ENCODE assay signal across 18 cellular contexts in the genomic region with DNA sequence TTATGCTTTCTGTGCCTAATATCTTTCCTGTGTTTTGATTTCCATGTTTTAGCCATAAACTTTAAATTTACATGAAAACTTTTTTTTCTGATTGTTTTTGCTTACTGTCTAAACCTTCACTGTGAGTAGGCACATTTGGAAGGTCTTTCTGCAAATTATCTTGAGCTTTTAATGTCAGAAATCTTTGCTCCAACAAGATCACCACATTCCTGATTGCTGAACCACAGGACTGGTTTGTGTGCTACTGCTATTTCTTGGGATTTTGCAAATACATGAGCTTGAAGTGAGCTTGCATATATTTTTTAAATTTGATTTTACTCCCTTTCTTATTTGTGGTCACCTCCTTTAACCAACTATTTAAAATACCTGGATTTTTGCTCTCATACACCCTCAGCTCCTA.
"Had no signal": no experiment of that assay in that cellular context is flagged by ENCODE, and none has a peak within 500 bp of the region (broad histone marks: within the 10 kb centered on the region; RNA-seq: fewer than 3 reads in every experiment).

No MANE protein-coding gene starts in this region.

- H3K4me2 ChIP-seq: neural progenitor cell had no signal

- H3K4me3 ChIP-seq: ascending aorta, esophagus muscularis mucosa, neural progenitor cell, tibial artery, uterus had no signal

- H3K27me3 ChIP-seq: ascending aorta, esophagus muscularis mucosa, neural progenitor cell, tibial artery, uterus had no signal

- H3K9me3 ChIP-seq: ascending aorta, esophagus muscularis mucosa, tibial artery, uterus had no signal

- H3K9ac ChIP-seq: neural progenitor cell, parathyroid adenoma had no signal

- H3K36me3 ChIP-seq: uterus had no signal

- H3K79me2 ChIP-seq: parathyroid adenoma had no signal

- H3K27ac ChIP-seq: ascending aorta, esophagus muscularis mucosa, neural progenitor cell, parathyroid adenoma, tibial artery, uterus had no signal

- H2AFZ ChIP-seq: neural progenitor cell, parathyroid adenoma had no signal

- H3K4me1 ChIP-seq: ascending aorta, esophagus muscularis mucosa, neural progenitor cell, parathyroid adenoma, tibial artery had no signal

- DNase-seq: activated CD4-positive, alpha-beta T cell treated with anti-CD3 and anti-CD28 coated beads for 1 hour; activated CD4-positive, alpha-beta T cell treated with anti-CD3 and anti-CD28 coated beads, Interleukin-2, amount 50 U/mL, for 48 hours; activated CD8-positive, alpha-beta memory T cell treated with anti-CD3 and anti-CD28 coated beads, Interleukin-2, amount 10 ng/mL, durations not matched to agents 7 days and 5 days; activated gamma-delta T cell treated with Interleukin-2 at 50 U/mL for 16 hours; activated naive CD8-positive, alpha-beta T cell treated with anti-CD3 and anti-CD28 coated beads, Interleukin-2, amount 10 ng/mL, durations not matched to agents 7 days and 5 days; activated T-cell treated with anti-CD3 and anti-CD28 coated beads, Interleukin-2, amount 50 U/mL, for 24 hours; kidney; left ventricle myocardium superior; stimulated activated CD4-positive, alpha-beta T cell treated with anti-CD3 and anti-CD28 coated beads, Interleukin-15, amount 100 ng/mL, for 24 hours; stimulated activated CD4-positive, alpha-beta T cell treated with anti-CD3 and anti-CD28 coated beads, Interleukin-4, amount 100 ng/mL, for 24 hours; SW 1271; T1000; tibial artery; uterus had no signal
